ENCODE assay signal across 8 cellular contexts in the genomic region with DNA sequence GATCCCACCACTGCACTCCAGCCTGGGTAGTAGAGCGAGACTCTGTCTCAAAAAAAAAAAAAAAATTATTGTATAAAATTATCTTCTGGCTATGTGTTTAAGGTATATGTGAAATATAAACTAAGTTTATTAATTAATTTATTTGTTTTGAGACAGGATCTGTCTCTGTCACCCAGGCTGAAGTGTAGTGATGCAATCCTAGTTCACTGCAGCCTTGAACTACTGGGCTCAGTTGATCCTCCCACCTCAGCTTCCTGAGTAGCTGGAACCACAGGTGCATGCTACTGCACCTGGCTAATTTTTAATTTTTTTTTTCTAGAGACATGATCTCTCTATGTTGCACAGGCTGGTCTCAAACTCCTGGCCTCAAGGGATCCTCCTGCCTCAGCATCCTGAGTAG.
"Had no signal": no experiment of that assay in that cellular context is flagged by ENCODE, and none has a peak within 500 bp of the region (broad histone marks: within the 10 kb centered on the region; RNA-seq: fewer than 3 reads in every experiment).

No MANE protein-coding gene starts in this region.

- H3K4me3 ChIP-seq: GM12878 had no signal

- ATAC-seq: GM12878 had no signal

- DNase-seq: GDM1, GF-D8 had no signal

- FAIRE-seq: G401.6, GM12878, GM12891, GM12892, GM18507, GM19239 had no signal
